ENCODE assay signal across 1 cellular context in the genomic region with DNA sequence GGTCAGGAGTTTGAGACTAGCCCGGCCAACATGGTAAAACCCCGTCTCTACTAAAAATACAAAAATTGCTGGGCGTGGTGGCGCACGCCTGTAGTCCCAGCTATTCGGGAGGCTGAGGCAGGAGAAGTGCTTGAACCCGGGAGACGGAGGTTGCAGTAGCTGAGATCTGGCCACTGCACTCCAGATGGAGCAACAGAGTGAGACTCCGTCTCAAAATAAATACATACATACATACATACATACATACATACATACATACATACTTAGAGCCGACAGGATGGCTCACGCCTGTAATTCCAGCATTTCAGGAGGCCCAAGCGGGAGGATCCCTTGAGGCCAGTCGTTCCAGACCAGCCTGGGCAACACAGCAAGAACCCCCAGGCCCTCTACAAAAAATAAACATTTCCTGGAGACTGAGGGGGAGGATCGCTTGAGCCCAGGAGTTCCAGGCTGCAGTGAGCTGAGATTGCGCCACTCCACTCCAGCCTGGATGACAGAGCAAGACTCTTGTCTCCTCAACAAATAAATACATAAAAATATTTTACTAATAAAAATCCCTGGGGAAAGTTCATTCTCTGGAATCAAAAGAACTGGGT.
TF ChIP-seq lines count a peak whose summit lies in the region.

No MANE protein-coding gene starts in this region.

TF ChIP-seq in endothelial cell of umbilical vein, 7 proteins besides CTCF, POLR2A, EP300 and RAD21 (continued from another document):
- no peak for TF ChIP-seq GATA2 (IDR thresholded peaks at IDR 0.05; ENCODE audit: insufficient read depth, insufficient read length, low read depth, low read length)
- TF ChIP-seq, protein P1, sequence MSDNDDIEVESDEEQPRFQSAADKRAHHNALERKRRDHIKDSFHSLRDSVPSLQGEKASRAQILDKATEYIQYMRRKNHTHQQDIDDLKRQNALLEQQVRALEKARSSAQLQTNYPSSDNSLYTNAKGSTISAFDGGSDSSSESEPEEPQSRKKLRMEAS (IDR thresholded peaks at IDR 0.05; ENCODE audit: insufficient read depth, insufficient read length), result no peak
- TF ChIP-seq MYC (IDR thresholded peaks at IDR 0.05; ENCODE audit: low read depth, low read length), result no peak
- no peak for TF ChIP-seq EZH2 (IDR thresholded peaks at IDR 0.05; ENCODE audit: borderline replicate concordance, low read depth, low read length, severe bottlenecking)
- TF ChIP-seq FOS (IDR thresholded peaks at IDR 0.05; ENCODE audit: borderline replicate concordance, insufficient read depth, low read length), result no peak
